ENCODE assay signal across 1 cellular context in the genomic region with DNA sequence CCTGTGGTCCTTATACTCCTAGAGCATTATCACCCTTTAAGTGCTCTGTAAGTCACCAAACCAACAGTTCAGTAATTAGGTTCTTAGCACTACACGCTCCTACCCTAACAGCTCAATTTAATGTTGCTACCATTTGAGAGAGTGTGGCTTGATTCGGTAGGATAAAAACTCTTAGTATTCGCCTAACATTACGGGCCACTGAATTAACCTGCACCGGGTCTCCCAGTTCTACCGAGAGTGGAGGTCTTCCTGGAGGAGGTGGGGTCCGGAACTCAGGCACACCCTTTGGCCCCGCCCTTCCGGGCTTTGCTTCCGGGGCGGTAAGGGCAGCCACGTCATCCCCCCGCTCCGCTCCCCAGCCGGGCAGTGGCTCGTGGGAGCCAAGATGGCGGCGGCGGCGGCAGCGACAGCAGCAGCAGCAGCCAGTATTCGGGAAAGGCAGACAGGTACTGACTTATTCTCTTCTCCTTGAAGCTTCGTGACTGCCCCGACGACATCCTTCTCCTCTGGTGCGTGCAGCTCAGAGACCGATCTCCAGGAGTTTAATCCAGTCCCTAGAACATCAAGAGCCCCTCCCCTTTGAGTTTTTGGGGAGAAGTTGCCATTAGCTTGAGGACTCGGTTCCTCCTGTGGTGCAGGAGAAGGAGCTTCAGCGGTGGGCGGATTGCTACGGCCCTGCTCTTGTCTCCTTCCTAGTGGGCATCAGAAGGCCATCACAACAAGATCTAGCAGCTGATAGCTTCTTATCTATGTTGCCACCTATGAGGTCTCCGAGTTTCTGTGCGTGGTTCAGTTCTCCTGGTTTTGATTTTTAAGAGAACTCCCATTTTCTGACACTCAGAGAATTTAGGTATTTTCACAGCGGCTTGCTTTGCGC.
TF ChIP-seq lines count a peak whose summit lies in the region.

A gene with protein sequence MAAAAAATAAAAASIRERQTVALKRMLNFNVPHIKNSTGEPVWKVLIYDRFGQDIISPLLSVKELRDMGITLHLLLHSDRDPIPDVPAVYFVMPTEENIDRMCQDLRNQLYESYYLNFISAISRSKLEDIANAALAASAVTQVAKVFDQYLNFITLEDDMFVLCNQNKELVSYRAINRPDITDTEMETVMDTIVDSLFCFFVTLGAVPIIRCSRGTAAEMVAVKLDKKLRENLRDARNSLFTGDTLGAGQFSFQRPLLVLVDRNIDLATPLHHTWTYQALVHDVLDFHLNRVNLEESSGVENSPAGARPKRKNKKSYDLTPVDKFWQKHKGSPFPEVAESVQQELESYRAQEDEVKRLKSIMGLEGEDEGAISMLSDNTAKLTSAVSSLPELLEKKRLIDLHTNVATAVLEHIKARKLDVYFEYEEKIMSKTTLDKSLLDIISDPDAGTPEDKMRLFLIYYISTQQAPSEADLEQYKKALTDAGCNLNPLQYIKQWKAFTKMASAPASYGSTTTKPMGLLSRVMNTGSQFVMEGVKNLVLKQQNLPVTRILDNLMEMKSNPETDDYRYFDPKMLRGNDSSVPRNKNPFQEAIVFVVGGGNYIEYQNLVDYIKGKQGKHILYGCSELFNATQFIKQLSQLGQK (plus strand): TSS at position 366 of the 877 bp plus-strand sequence. CDS start 20 bp downstream, at position 386.

TF ChIP-seq in HEK293, 187 proteins besides CTCF, POLR2A, EP300 and RAD21 (continued from another document and continues in another):
- TF ChIP-seq, protein P1, sequence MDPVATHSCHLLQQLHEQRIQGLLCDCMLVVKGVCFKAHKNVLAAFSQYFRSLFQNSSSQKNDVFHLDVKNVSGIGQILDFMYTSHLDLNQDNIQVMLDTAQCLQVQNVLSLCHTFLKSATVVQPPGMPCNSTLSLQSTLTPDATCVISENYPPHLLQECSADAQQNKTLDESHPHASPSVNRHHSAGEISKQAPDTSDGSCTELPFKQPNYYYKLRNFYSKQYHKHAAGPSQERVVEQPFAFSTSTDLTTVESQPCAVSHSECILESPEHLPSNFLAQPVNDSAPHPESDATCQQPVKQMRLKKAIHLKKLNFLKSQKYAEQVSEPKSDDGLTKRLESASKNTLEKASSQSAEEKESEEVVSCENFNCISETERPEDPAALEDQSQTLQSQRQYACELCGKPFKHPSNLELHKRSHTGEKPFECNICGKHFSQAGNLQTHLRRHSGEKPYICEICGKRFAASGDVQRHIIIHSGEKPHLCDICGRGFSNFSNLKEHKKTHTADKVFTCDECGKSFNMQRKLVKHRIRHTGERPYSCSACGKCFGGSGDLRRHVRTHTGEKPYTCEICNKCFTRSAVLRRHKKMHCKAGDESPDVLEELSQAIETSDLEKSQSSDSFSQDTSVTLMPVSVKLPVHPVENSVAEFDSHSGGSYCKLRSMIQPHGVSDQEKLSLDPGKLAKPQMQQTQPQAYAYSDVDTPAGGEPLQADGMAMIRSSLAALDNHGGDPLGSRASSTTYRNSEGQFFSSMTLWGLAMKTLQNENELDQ (tag by site-specific recombination; IDR thresholded peaks at IDR 0.05; ENCODE audit: low read depth): no peak
- TF ChIP-seq PRDM1 (tag by site-specific recombination; IDR thresholded peaks at IDR 0.05): no peak
- peak; percentile 91 for TF ChIP-seq KLF7 (tag by site-specific recombination; IDR thresholded peaks at IDR 0.05; ENCODE audit: borderline replicate concordance)
- TF ChIP-seq ZNF777 (tag by site-specific recombination; IDR thresholded peaks at IDR 0.05; ENCODE audit: borderline replicate concordance): no peak
- no peak for TF ChIP-seq ZNF132 (tag by site-specific recombination; IDR thresholded peaks at IDR 0.05; ENCODE audit: borderline replicate concordance)
- TF ChIP-seq ZNF626 (tag by site-specific recombination; IDR thresholded peaks at IDR 0.05): no peak
- TF ChIP-seq ZNF623 (tag by site-specific recombination; IDR thresholded peaks at IDR 0.05): 0 out of 2 replicates have a peak, but pooled peaks have one; percentile 10
- TF ChIP-seq ZXDB (tag by site-specific recombination; IDR thresholded peaks at IDR 0.05): peak; percentile 80
- no peak for TF ChIP-seq ZNF548 (tag by site-specific recombination; IDR thresholded peaks at IDR 0.05)
- no peak for TF ChIP-seq ZNF112 (tag by site-specific recombination; IDR thresholded peaks at IDR 0.05)
- TF ChIP-seq, protein P2, sequence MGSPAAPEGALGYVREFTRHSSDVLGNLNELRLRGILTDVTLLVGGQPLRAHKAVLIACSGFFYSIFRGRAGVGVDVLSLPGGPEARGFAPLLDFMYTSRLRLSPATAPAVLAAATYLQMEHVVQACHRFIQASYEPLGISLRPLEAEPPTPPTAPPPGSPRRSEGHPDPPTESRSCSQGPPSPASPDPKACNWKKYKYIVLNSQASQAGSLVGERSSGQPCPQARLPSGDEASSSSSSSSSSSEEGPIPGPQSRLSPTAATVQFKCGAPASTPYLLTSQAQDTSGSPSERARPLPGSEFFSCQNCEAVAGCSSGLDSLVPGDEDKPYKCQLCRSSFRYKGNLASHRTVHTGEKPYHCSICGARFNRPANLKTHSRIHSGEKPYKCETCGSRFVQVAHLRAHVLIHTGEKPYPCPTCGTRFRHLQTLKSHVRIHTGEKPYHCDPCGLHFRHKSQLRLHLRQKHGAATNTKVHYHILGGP (tag by site-specific recombination; IDR thresholded peaks at IDR 0.05): no peak
- no peak for TF ChIP-seq ZNF747 (tag by site-specific recombination; IDR thresholded peaks at IDR 0.05)
- TF ChIP-seq ZNF341 (tag by site-specific recombination; IDR thresholded peaks at IDR 0.05; ENCODE audit: low read depth): peak; percentile 59
- TF ChIP-seq, protein P3, sequence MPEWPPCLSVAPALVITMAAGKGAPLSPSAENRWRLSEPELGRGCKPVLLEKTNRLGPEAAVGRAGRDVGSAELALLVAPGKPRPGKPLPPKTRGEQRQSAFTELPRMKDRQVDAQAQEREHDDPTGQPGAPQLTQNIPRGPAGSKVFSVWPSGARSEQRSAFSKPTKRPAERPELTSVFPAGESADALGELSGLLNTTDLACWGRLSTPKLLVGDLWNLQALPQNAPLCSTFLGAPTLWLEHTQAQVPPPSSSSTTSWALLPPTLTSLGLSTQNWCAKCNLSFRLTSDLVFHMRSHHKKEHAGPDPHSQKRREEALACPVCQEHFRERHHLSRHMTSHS (tag by site-specific recombination; IDR thresholded peaks at IDR 0.05): no peak
- no peak for TF ChIP-seq FEZF1 (tag by site-specific recombination; IDR thresholded peaks at IDR 0.05)
- peak; percentile 77 for TF ChIP-seq ZNF335 (tag by site-specific recombination; conservative IDR thresholded peaks at IDR 0.05)
- TF ChIP-seq, protein P4, sequence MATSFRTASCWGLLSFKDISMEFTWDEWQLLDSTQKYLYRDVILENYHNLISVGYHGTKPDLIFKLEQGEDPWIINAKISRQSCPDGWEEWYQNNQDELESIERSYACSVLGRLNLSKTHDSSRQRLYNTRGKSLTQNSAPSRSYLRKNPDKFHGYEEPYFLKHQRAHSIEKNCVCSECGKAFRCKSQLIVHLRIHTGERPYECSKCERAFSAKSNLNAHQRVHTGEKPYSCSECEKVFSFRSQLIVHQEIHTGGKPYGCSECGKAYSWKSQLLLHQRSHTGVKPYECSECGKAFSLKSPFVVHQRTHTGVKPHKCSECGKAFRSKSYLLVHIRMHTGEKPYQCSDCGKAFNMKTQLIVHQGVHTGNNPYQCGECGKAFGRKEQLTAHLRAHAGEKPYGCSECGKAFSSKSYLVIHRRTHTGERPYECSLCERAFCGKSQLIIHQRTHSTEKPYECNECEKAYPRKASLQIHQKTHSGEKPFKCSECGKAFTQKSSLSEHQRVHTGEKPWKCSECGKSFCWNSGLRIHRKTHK (tag by site-specific recombination; IDR thresholded peaks at IDR 0.05): no peak
- TF ChIP-seq, protein P5, sequence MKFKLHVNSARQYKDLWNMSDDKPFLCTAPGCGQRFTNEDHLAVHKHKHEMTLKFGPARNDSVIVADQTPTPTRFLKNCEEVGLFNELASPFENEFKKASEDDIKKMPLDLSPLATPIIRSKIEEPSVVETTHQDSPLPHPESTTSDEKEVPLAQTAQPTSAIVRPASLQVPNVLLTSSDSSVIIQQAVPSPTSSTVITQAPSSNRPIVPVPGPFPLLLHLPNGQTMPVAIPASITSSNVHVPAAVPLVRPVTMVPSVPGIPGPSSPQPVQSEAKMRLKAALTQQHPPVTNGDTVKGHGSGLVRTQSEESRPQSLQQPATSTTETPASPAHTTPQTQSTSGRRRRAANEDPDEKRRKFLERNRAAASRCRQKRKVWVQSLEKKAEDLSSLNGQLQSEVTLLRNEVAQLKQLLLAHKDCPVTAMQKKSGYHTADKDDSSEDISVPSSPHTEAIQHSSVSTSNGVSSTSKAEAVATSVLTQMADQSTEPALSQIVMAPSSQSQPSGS (tag by site-specific recombination; IDR thresholded peaks at IDR 0.05; ENCODE audit: low read depth): peak; percentile 70
- no peak for TF ChIP-seq ZNF510 (tag by site-specific recombination; IDR thresholded peaks at IDR 0.05; ENCODE audit: insufficient replicate concordance)
- no peak for TF ChIP-seq ZNF169 (tag by site-specific recombination; IDR thresholded peaks at IDR 0.05)
- TF ChIP-seq ZNF473 (tag by site-specific recombination; IDR thresholded peaks at IDR 0.05): no peak
- TF ChIP-seq ZNF404 (tag by site-specific recombination; IDR thresholded peaks at IDR 0.05): no peak
- TF ChIP-seq ZNF214 (tag by site-specific recombination; IDR thresholded peaks at IDR 0.05; ENCODE audit: borderline replicate concordance): no peak
- no peak for TF ChIP-seq ZNF157 (tag by site-specific recombination; IDR thresholded peaks at IDR 0.05)
- no peak for TF ChIP-seq ZNF391 (tag by site-specific recombination; IDR thresholded peaks at IDR 0.05; ENCODE audit: borderline replicate concordance, low read depth)
- TF ChIP-seq ZNF792 (tag by site-specific recombination; IDR thresholded peaks at IDR 0.05): no peak
- TF ChIP-seq ZNF600 (tag by site-specific recombination; IDR thresholded peaks at IDR 0.05): peak; percentile 79
- no peak for TF ChIP-seq GFI1B (tag by site-specific recombination; IDR thresholded peaks at IDR 0.05)
- TF ChIP-seq, protein P6, sequence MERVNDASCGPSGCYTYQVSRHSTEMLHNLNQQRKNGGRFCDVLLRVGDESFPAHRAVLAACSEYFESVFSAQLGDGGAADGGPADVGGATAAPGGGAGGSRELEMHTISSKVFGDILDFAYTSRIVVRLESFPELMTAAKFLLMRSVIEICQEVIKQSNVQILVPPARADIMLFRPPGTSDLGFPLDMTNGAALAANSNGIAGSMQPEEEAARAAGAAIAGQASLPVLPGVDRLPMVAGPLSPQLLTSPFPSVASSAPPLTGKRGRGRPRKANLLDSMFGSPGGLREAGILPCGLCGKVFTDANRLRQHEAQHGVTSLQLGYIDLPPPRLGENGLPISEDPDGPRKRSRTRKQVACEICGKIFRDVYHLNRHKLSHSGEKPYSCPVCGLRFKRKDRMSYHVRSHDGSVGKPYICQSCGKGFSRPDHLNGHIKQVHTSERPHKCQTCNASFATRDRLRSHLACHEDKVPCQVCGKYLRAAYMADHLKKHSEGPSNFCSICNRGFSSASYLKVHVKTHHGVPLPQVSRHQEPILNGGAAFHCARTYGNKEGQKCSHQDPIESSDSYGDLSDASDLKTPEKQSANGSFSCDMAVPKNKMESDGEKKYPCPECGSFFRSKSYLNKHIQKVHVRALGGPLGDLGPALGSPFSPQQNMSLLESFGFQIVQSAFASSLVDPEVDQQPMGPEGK (tag by site-specific recombination; IDR thresholded peaks at IDR 0.05): peak; percentile 86
- TF ChIP-seq, protein P7, sequence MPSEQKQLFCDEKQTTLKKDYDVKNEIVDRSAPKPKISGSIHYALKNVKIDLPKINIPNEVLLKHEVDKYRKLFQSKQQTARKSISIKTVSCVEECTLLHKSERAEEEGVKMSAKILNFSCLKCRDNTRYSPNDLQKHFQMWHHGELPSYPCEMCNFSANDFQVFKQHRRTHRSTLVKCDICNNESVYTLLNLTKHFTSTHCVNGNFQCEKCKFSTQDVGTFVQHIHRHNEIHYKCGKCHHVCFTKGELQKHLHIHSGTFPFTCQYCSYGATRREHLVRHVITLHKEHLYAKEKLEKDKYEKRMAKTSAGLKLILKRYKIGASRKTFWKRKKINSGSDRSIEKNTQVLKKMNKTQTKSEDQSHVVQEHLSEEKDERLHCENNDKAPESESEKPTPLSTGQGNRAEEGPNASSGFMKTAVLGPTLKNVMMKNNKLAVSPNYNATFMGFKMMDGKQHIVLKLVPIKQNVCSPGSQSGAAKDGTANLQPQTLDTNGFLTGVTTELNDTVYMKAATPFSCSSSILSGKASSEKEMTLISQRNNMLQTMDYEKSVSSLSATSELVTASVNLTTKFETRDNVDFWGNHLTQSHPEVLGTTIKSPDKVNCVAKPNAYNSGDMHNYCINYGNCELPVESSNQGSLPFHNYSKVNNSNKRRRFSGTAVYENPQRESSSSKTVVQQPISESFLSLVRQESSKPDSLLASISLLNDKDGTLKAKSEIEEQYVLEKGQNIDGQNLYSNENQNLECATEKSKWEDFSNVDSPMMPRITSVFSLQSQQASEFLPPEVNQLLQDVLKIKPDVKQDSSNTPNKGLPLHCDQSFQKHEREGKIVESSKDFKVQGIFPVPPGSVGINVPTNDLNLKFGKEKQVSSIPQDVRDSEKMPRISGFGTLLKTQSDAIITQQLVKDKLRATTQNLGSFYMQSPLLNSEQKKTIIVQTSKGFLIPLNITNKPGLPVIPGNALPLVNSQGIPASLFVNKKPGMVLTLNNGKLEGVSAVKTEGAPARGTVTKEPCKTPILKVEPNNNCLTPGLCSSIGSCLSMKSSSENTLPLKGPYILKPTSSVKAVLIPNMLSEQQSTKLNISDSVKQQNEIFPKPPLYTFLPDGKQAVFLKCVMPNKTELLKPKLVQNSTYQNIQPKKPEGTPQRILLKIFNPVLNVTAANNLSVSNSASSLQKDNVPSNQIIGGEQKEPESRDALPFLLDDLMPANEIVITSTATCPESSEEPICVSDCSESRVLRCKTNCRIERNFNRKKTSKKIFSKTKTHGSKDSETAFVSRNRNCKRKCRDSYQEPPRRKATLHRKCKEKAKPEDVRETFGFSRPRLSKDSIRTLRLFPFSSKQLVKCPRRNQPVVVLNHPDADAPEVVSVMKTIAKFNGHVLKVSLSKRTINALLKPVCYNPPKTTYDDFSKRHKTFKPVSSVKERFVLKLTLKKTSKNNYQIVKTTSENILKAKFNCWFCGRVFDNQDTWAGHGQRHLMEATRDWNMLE (tag by site-specific recombination; conservative IDR thresholded peaks at IDR 0.05; ENCODE audit: low read depth): peak; percentile 86
- 0 out of 2 replicates have a peak, but pooled peaks have one; percentile 20 for TF ChIP-seq ZNF843 (tag by site-specific recombination; IDR thresholded peaks at IDR 0.05)
- no peak for TF ChIP-seq ZNF837 (tag by site-specific recombination; IDR thresholded peaks at IDR 0.05)
- no peak for TF ChIP-seq ZNF155 (tag by site-specific recombination; IDR thresholded peaks at IDR 0.05)
- TF ChIP-seq ZNF350 (tag by site-specific recombination; IDR thresholded peaks at IDR 0.05): no peak
- TF ChIP-seq ZNF596 (tag by site-specific recombination; IDR thresholded peaks at IDR 0.05): no peak
- TF ChIP-seq SCRT2 (tag by site-specific recombination; IDR thresholded peaks at IDR 0.05): no peak
- TF ChIP-seq, protein P8, sequence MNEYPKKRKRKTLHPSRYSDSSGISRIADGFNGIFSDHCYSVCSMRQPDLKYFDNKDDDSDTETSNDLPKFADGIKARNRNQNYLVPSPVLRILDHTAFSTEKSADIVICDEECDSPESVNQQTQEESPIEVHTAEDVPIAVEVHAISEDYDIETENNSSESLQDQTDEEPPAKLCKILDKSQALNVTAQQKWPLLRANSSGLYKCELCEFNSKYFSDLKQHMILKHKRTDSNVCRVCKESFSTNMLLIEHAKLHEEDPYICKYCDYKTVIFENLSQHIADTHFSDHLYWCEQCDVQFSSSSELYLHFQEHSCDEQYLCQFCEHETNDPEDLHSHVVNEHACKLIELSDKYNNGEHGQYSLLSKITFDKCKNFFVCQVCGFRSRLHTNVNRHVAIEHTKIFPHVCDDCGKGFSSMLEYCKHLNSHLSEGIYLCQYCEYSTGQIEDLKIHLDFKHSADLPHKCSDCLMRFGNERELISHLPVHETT (tag by site-specific recombination; IDR thresholded peaks at IDR 0.05): peak; percentile 83; the same call in 1 of the 2 replicates
- no peak for TF ChIP-seq ZNF292 (tag by site-specific recombination; IDR thresholded peaks at IDR 0.05; ENCODE audit: borderline replicate concordance, low read depth)
- no peak for TF ChIP-seq ZNF423 (tag by site-specific recombination; IDR thresholded peaks at IDR 0.05)
- TF ChIP-seq ZNF16 (tag by site-specific recombination; IDR thresholded peaks at IDR 0.05; ENCODE audit: low read depth): no peak
